In the genomic region with DNA sequence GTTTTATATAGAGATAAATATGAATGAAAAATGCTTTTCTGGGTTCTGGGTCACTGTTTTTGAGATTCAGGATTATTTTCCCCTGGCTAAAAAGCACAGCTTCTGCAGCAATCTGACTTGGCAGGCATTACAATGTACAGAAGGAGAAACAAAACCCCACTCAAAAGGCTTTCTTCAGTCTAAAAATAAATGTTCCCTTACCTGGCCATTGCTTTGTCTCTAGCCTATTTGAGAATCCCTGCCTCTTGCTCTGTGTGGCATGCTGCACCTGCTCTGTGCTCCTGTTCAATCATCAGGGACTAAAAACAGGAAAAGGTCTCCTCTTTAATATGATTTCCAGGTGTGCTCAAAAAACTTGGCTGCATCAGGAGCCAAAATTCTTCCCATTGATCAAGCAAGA, we compare ENCODE assay signal across 27 cellular contexts.
"Had no signal": no experiment of that assay in that cellular context is flagged by ENCODE, and none has a peak within 500 bp of the region (broad histone marks: within the 10 kb centered on the region; RNA-seq: fewer than 3 reads in every experiment).

No MANE protein-coding gene starts in this region.

- DNase-seq: activated CD4-positive, alpha-beta T cell treated with anti-CD3 and anti-CD28 coated beads for 4 hours; activated CD4-positive, alpha-beta T cell treated with anti-CD3 and anti-CD28 coated beads, Interleukin-2, amount 50 U/mL, for 48 hours; activated CD8-positive, alpha-beta memory T cell treated with anti-CD3 and anti-CD28 coated beads for 24 hours; activated gamma-delta T cell; activated naive CD4-positive, alpha-beta T cell treated with anti-CD3 and anti-CD28 coated beads, Interleukin-2, amount 10 ng/mL, durations not matched to agents 7 days and 5 days; activated naive CD8-positive, alpha-beta T cell treated with anti-CD3 and anti-CD28 coated beads, Interleukin-2, amount 10 ng/mL, durations not matched to agents 7 days and 5 days; effector CD4-positive, alpha-beta T cell; glutamatergic neuron; left ventricle myocardium inferior; naive B cell; ovary; right lobe of liver; stimulated activated CD4-positive, alpha-beta T cell treated with anti-CD3 and anti-CD28 coated beads, Interleukin-2, amount 100 ng/mL, for 48 hours; stimulated activated naive CD8-positive, alpha-beta T cell treated with anti-CD3 and anti-CD28 coated beads, Interleukin-15, Interleukin-2, amounts not matched to agents 100 U/mL and 50 U/mL, for 24 hours; testis; transverse colon had no signal

- H3K27ac Mint-ChIP-seq: activated naive CD4-positive, alpha-beta T cell treated with anti-CD3 and anti-CD28 coated beads, Interleukin-2, amount 10 ng/mL, durations not matched to agents 7 days and 5 days; activated naive CD8-positive, alpha-beta T cell treated with anti-CD3 and anti-CD28 coated beads, Interleukin-2, amount 10 ng/mL, durations not matched to agents 7 days and 5 days; activated T-helper 1 cell treated with anti-CD3 and anti-CD28 coated beads, Interleukin-12 subunit alpha, Interleukin-12 subunit beta, Interleukin-2, Interleukin-4 antibody, amounts not matched to agents 30 ng/mL and 10 ng/mL and 1 ng/mL, durations not matched to agents 14 hours and 24 hours and 36 hours; dendritic cell treated with granulocyte-macrophage colony-stimulating factor and Interleukin-4, amounts not matched to agents 40 ng/mL and 50 ng/mL, for 4 days; naive B cell; progenitor cell of endocrine pancreas; T-helper 2 cell treated with Interferon-gamma antibody and Interleukin-4, amounts not matched to agents 5 μg/mL and 100 μg/mL, for 36 hours had no signal

- H3K9me3 Mint-ChIP-seq: activated naive CD4-positive, alpha-beta T cell treated with anti-CD3 and anti-CD28 coated beads, Interleukin-2, amount 10 ng/mL, durations not matched to agents 7 days and 5 days; activated T-helper 1 cell treated with anti-CD3 and anti-CD28 coated beads, Interleukin-12 subunit alpha, Interleukin-12 subunit beta, Interleukin-2, Interleukin-4 antibody, amounts not matched to agents 30 ng/mL and 10 ng/mL and 1 ng/mL, durations not matched to agents 14 hours and 24 hours and 36 hours; T-helper 2 cell treated with Interferon-gamma antibody and Interleukin-4, amounts not matched to agents 5 μg/mL and 100 μg/mL, for 36 hours had no signal

- ATAC-seq: stimulated activated naive CD8-positive, alpha-beta T cell treated with anti-CD3 and anti-CD28 coated beads, Interleukin-15, Interleukin-2, amounts not matched to agents 100 U/mL and 50 U/mL, for 24 hours had no signal

- H3K4me3 ChIP-seq: ascending aorta, left ventricle myocardium inferior, lung, ovary, right lobe of liver, testis, transverse colon had no signal

- H3K27me3 Mint-ChIP-seq: activated naive CD4-positive, alpha-beta T cell treated with anti-CD3 and anti-CD28 coated beads, Interleukin-2, amount 10 ng/mL, durations not matched to agents 7 days and 5 days; activated naive CD8-positive, alpha-beta T cell treated with anti-CD3 and anti-CD28 coated beads, Interleukin-2, amount 10 ng/mL, durations not matched to agents 7 days and 5 days; dendritic cell treated with granulocyte-macrophage colony-stimulating factor and Interleukin-4, amounts not matched to agents 40 ng/mL and 50 ng/mL, for 4 days had no signal

- H3K4me1 Mint-ChIP-seq: activated naive CD4-positive, alpha-beta T cell treated with anti-CD3 and anti-CD28 coated beads, Interleukin-2, amount 10 ng/mL, durations not matched to agents 7 days and 5 days; activated naive CD8-positive, alpha-beta T cell treated with anti-CD3 and anti-CD28 coated beads, Interleukin-2, amount 10 ng/mL, durations not matched to agents 7 days and 5 days; naive B cell had no signal

- H3K36me3 ChIP-seq: ascending aorta, brain microvascular endothelial cell, left ventricle myocardium inferior, ovary, right lobe of liver, transverse colon had no signal

- FAIRE-seq: frontal cortex, islet of Langerhans, TTC549 had no signal

- H3K27ac ChIP-seq: ascending aorta, brain microvascular endothelial cell, left ventricle myocardium inferior, ovary, right lobe of liver, testis, transverse colon, VCaP had no signal

- H3K4me1 ChIP-seq: ascending aorta, right lobe of liver, testis, transverse colon had no signal

- H3K36me3 Mint-ChIP-seq: activated naive CD4-positive, alpha-beta T cell treated with anti-CD3 and anti-CD28 coated beads, Interleukin-2, amount 10 ng/mL, durations not matched to agents 7 days and 5 days; activated naive CD8-positive, alpha-beta T cell treated with anti-CD3 and anti-CD28 coated beads, Interleukin-2, amount 10 ng/mL, durations not matched to agents 7 days and 5 days had no signal

- H3K4me3 Mint-ChIP-seq: activated naive CD4-positive, alpha-beta T cell treated with anti-CD3 and anti-CD28 coated beads, Interleukin-2, amount 10 ng/mL, durations not matched to agents 7 days and 5 days; activated naive CD8-positive, alpha-beta T cell treated with anti-CD3 and anti-CD28 coated beads, Interleukin-2, amount 10 ng/mL, durations not matched to agents 7 days and 5 days; activated T-helper 1 cell treated with anti-CD3 and anti-CD28 coated beads, Interleukin-12 subunit alpha, Interleukin-12 subunit beta, Interleukin-2, Interleukin-4 antibody, amounts not matched to agents 30 ng/mL and 10 ng/mL and 1 ng/mL, durations not matched to agents 14 hours and 24 hours and 36 hours; dendritic cell treated with granulocyte-macrophage colony-stimulating factor and Interleukin-4, amounts not matched to agents 40 ng/mL and 50 ng/mL, for 4 days; naive B cell; T-helper 2 cell treated with Interferon-gamma antibody and Interleukin-4, amounts not matched to agents 5 μg/mL and 100 μg/mL, for 36 hours had no signal

- H3K27me3 ChIP-seq: ascending aorta, brain microvascular endothelial cell, ovary, right lobe of liver, testis, transverse colon had no signal

- H3K9me3 ChIP-seq: ascending aorta, ovary, right lobe of liver, testis had no signal
